Comparison of ENCODE assay signal across 8 cellular contexts in the genomic region with DNA sequence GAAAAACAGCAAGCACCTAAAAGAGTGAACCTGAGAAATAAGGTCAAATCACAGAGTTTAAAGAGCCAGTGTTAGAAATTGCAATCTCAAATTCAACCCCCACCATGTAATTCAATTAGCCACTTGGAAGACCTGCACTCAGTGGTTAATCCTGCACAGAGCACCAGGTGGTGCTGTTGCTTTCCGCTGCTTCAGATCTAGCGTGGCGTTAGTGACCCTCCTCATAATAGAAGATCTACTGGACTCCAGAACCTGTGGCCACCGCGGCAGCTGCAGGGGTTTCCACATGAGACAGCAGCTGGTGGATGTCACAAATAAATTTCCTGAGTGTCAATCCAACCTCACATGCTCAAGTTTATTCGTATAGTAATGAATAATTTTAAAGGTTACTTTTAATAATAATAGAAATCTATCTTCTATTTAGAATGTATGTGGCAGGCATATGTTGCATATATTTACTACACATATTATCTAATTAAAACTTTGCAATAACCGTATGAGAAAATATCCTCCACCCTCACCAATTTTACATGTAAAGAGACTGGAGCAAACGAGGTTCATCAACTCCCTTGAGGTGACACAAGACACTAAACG.
DNase-seq lines count a peak whose midpoint lies in the region; ATAC-seq and TF ChIP-seq lines count a peak whose summit lies in the region.

No MANE protein-coding gene starts in this region.

- intact Hi-C loops in activated T-helper 2 cell treated with anti-CD3 and anti-CD28 coated beads, Interferon-gamma antibody, Interleukin-2, Interleukin-4, amounts not matched to agents 10 μg/mL and 5 μg/mL and 100 μg/mL, durations not matched to agents 14 hours and 24 hours and 36 hours (cut with micrococcal nuclease), result loop anchor here (1.0 to 10.0 kb wide), 2 partner anchors 112 to 396 kb away; no protein-coding TSS in a partner anchor

- H3K4me3 ChIP-seq in cardiac muscle cell, result no peak overlapping the region

- no peaks in the 10 kb centered on the region for H3K27me3 Mint-ChIP-seq in activated T-helper 2 cell treated with anti-CD3 and anti-CD28 coated beads, Interferon-gamma antibody, Interleukin-2, Interleukin-4, amounts not matched to agents 10 μg/mL and 5 μg/mL and 100 μg/mL, durations not matched to agents 14 hours and 24 hours and 36 hours (ENCODE audit: low read depth)

- no peak overlapping the region for H3K27ac ChIP-seq in cardiac muscle cell

- H3K9me3 Mint-ChIP-seq in activated T-helper 2 cell treated with anti-CD3 and anti-CD28 coated beads, Interferon-gamma antibody, Interleukin-2, Interleukin-4, amounts not matched to agents 10 μg/mL and 5 μg/mL and 100 μg/mL, durations not matched to agents 14 hours and 24 hours and 36 hours, result peaks cover 7% of the 10 kb centered on the region

- H3K27ac Mint-ChIP-seq in activated T-helper 2 cell treated with anti-CD3 and anti-CD28 coated beads, Interferon-gamma antibody, Interleukin-2, Interleukin-4, amounts not matched to agents 10 μg/mL and 5 μg/mL and 100 μg/mL, durations not matched to agents 14 hours and 24 hours and 36 hours, result no peak overlapping the region

- no peaks in the 10 kb centered on the region for H3K4me1 Mint-ChIP-seq in activated T-helper 2 cell treated with anti-CD3 and anti-CD28 coated beads, Interferon-gamma antibody, Interleukin-2, Interleukin-4, amounts not matched to agents 10 μg/mL and 5 μg/mL and 100 μg/mL, durations not matched to agents 14 hours and 24 hours and 36 hours (ENCODE audit: low read depth)

- no peaks in the 10 kb centered on the region for H3K36me3 ChIP-seq in cardiac muscle cell

- peak; percentile 1 for DNase-seq in DMS 273 treated with DMSO at 0.1 percent for 48 hours (lab: John Stamatoyannopoulos, UW)
- DNase-seq in NCI-H524 (lab: John Stamatoyannopoulos, UW), result peak; percentile 74 to 88
- peak; percentile 11 for DNase-seq in activated T-helper 2 cell treated with anti-CD3 and anti-CD28 coated beads, Interferon-gamma antibody, Interleukin-2, Interleukin-4, amounts not matched to agents 10 μg/mL and 5 μg/mL and 100 μg/mL, durations not matched to agents 14 hours and 24 hours and 36 hours (ENCODE audit: low spot score)
- DNase-seq in cardiac muscle cell (ENCODE audit: low read depth in 1 of 2, low spot score in 1 of 2), result peak; percentile 80 to 85
- DNase-seq in pulmonary artery endothelial cell (ENCODE audit: low read depth, low spot score), result peak; percentile 45
- no peak for DNase-seq in NCI-H2227 (lab: John Stamatoyannopoulos, UW; ENCODE audit: unreplicated experiment)

- no peak overlapping the region for H3K4me3 Mint-ChIP-seq in activated T-helper 2 cell treated with anti-CD3 and anti-CD28 coated beads, Interferon-gamma antibody, Interleukin-2, Interleukin-4, amounts not matched to agents 10 μg/mL and 5 μg/mL and 100 μg/mL, durations not matched to agents 14 hours and 24 hours and 36 hours (ENCODE audit: low read depth)

- no peaks in the 10 kb centered on the region for H3K27me3 ChIP-seq in cardiac muscle cell

- no peaks in the 10 kb centered on the region for H3K9me3 ChIP-seq in cardiac muscle cell (ENCODE audit: low read depth)

- ATAC-seq in GM19035 (IDR thresholded peaks at IDR 0.05; ENCODE audit: unreplicated experiment), result peak; percentile 99
- ATAC-seq in HG03095 (IDR thresholded peaks at IDR 0.05; ENCODE audit: unreplicated experiment), result peak; percentile 97

- H3K4me1 ChIP-seq in cardiac muscle cell (ENCODE audit: low read depth), result no peaks in the 10 kb centered on the region

- peak; percentile 89 for TF ChIP-seq CTCF in cardiac muscle cell (IDR thresholded peaks at IDR 0.05; ENCODE audit: low read depth, low read length)

- H3K36me3 Mint-ChIP-seq in activated T-helper 2 cell treated with anti-CD3 and anti-CD28 coated beads, Interferon-gamma antibody, Interleukin-2, Interleukin-4, amounts not matched to agents 10 μg/mL and 5 μg/mL and 100 μg/mL, durations not matched to agents 14 hours and 24 hours and 36 hours (ENCODE audit: low read depth), result no peaks in the 10 kb centered on the region
